In the genomic region with DNA sequence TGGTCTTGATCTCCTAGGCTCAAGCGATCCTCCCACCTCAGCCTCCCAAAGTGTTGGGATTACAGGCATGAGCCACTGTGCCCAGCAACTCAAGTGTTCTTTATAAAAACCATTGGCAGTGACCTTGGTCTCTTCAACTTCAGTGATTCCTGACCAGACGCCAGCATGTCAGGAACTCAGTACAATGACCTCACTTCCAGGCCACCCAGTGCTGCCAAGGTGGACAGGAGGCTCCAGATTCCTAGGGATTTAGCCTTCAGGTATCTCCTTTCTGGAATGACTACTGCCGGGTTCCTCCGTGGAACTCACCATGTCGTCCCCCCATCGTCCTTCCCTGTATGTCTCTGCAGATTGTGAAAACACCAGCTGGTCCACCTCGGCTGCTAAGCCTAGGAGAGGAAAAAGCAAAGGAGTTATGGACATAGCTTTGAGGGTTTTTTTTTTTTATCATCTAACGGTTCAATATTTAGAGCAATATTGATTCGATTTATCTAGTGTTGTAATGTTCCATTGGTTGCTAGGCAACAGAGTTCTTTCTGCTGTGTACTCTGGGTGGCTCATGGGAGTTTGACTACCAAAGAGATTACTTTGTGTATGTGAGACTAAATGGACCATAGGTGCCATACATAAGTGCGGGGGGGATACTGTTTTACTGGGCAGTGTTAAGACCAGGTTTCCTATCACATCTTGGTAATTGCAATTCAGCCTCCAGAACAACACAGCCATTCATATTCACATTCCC, we compare ENCODE assay signal across 28 cellular contexts.
"Had no signal": no experiment of that assay in that cellular context is flagged by ENCODE, and none has a peak within 500 bp of the region (broad histone marks: within the 10 kb centered on the region; RNA-seq: fewer than 3 reads in every experiment).

No MANE protein-coding gene starts in this region.

- H3K27ac Mint-ChIP-seq: activated naive CD4-positive, alpha-beta T cell treated with anti-CD3 and anti-CD28 coated beads for 36 hours; activated naive CD8-positive, alpha-beta T cell treated with anti-CD3 and anti-CD28 coated beads for 36 hours; effector memory CD8-positive, alpha-beta T cell; natural killer cell treated with Interleukin-12 subunit alpha and Interleukin-12 subunit beta and Interleukin-15 and Interleukin-18, amount 100 ng/mL, for 72 hours; stimulated activated memory B cell treated with anti-CD40 and anti-IgM and Interleukin-4, amounts not matched to agents 10 μg/mL and 1 μg/mL and 100 μg/mL, for 72 hours; stimulated activated naive CD8-positive, alpha-beta T cell treated with anti-CD3 and anti-CD28 coated beads, Interleukin-15, amount 100 ng/mL, for 72 hours had no signal

- H3K4me1 Mint-ChIP-seq: activated naive CD8-positive, alpha-beta T cell treated with anti-CD3 and anti-CD28 coated beads for 36 hours; stimulated activated memory B cell treated with anti-CD40 and anti-IgM and Interleukin-4, amounts not matched to agents 10 μg/mL and 1 μg/mL and 100 μg/mL, for 72 hours; stimulated activated naive CD8-positive, alpha-beta T cell treated with anti-CD3 and anti-CD28 coated beads, Interleukin-15, amount 100 ng/mL, for 72 hours had no signal

- ATAC-seq: body of pancreas; effector memory CD8-positive, alpha-beta T cell; gastrocnemius medialis; mucosa of descending colon; natural killer cell treated with Interleukin-12 subunit alpha and Interleukin-12 subunit beta and Interleukin-15 and Interleukin-18, amount 100 ng/mL, for 72 hours; stimulated activated memory B cell treated with anti-CD40 and anti-IgM and Interleukin-4, amounts not matched to agents 10 μg/mL and 1 μg/mL and 100 μg/mL, for 72 hours; stimulated activated naive CD8-positive, alpha-beta T cell treated with anti-CD3 and anti-CD28 coated beads, Interleukin-15, amount 100 ng/mL, for 72 hours; upper lobe of right lung had no signal

- H3K9me3 Mint-ChIP-seq: activated naive CD4-positive, alpha-beta T cell treated with anti-CD3 and anti-CD28 coated beads for 36 hours; activated naive CD8-positive, alpha-beta T cell treated with anti-CD3 and anti-CD28 coated beads for 36 hours; effector memory CD8-positive, alpha-beta T cell; natural killer cell treated with Interleukin-12 subunit alpha and Interleukin-12 subunit beta and Interleukin-15 and Interleukin-18, amount 100 ng/mL, for 72 hours; stimulated activated memory B cell treated with anti-CD40 and anti-IgM and Interleukin-4, amounts not matched to agents 10 μg/mL and 1 μg/mL and 100 μg/mL, for 72 hours had no signal

- H3K27me3 ChIP-seq: adrenal gland, body of pancreas, gastrocnemius medialis, upper lobe of right lung had no signal

- H3K4me2 ChIP-seq: smooth muscle cell had no signal

- DNase-seq: activated CD4-positive, alpha-beta T cell treated with anti-CD3 and anti-CD28 coated beads for 4 hours; activated CD4-positive, alpha-beta T cell treated with anti-CD3 and anti-CD28 coated beads, Interleukin-2, amount 50 U/mL, for 4 hours; activated CD8-positive, alpha-beta memory T cell treated with anti-CD3 and anti-CD28 coated beads for 24 hours; activated effector memory CD4-positive, alpha-beta T cell treated with Interleukin-2 at 50 U/mL for 16 hours; activated naive CD4-positive, alpha-beta T cell treated with anti-CD3 and anti-CD28 coated beads for 36 hours; activated naive CD8-positive, alpha-beta T cell treated with anti-CD3 and anti-CD28 coated beads for 36 hours; adrenal gland; aorta; body of pancreas; cortex of kidney; effector memory CD8-positive, alpha-beta T cell; erythroblast; gastrocnemius medialis; glutamatergic neuron; left ventricle myocardium inferior; mesendoderm; mucosa of descending colon; stimulated activated CD4-positive, alpha-beta T cell treated with anti-CD3 and anti-CD28 coated beads, Interleukin-1b, Interleukin-23, amount 100 ng/mL, for 48 hours; stimulated activated CD4-positive, alpha-beta T cell treated with anti-CD3 and anti-CD28 coated beads, Interleukin-4, amount 100 ng/mL, for 4 hours; stimulated activated CD8-positive, alpha-beta memory T cell treated with anti-CD3 and anti-CD28 coated beads, Interleukin-4, amount 100 ng/mL, for 48 hours; stimulated activated naive CD8-positive, alpha-beta T cell treated with anti-CD3 and anti-CD28 coated beads, Interleukin-15, amount 100 ng/mL, for 72 hours; T-helper 9 cell; upper lobe of right lung had no signal

- H3K27ac ChIP-seq: adrenal gland, body of pancreas, gastrocnemius medialis, left ventricle myocardium inferior, upper lobe of right lung, VCaP had no signal

- H3K27me3 Mint-ChIP-seq: activated naive CD8-positive, alpha-beta T cell treated with anti-CD3 and anti-CD28 coated beads for 36 hours; natural killer cell treated with Interleukin-12 subunit alpha and Interleukin-12 subunit beta and Interleukin-15 and Interleukin-18, amount 100 ng/mL, for 72 hours; stimulated activated memory B cell treated with anti-CD40 and anti-IgM and Interleukin-4, amounts not matched to agents 10 μg/mL and 1 μg/mL and 100 μg/mL, for 72 hours; stimulated activated naive CD8-positive, alpha-beta T cell treated with anti-CD3 and anti-CD28 coated beads, Interleukin-15, amount 100 ng/mL, for 72 hours had no signal

- H3K9me3 ChIP-seq: adrenal gland, body of pancreas, gastrocnemius medialis, left ventricle myocardium inferior, upper lobe of right lung had no signal

- H3K4me1 ChIP-seq: adrenal gland, body of pancreas, gastrocnemius medialis, upper lobe of right lung had no signal

- H3K36me3 Mint-ChIP-seq: activated naive CD8-positive, alpha-beta T cell treated with anti-CD3 and anti-CD28 coated beads for 36 hours; natural killer cell treated with Interleukin-12 subunit alpha and Interleukin-12 subunit beta and Interleukin-15 and Interleukin-18, amount 100 ng/mL, for 72 hours; stimulated activated memory B cell treated with anti-CD40 and anti-IgM and Interleukin-4, amounts not matched to agents 10 μg/mL and 1 μg/mL and 100 μg/mL, for 72 hours had no signal

- H3K4me3 Mint-ChIP-seq: activated naive CD4-positive, alpha-beta T cell treated with anti-CD3 and anti-CD28 coated beads for 36 hours; activated naive CD8-positive, alpha-beta T cell treated with anti-CD3 and anti-CD28 coated beads for 36 hours; effector memory CD8-positive, alpha-beta T cell; natural killer cell treated with Interleukin-12 subunit alpha and Interleukin-12 subunit beta and Interleukin-15 and Interleukin-18, amount 100 ng/mL, for 72 hours; stimulated activated memory B cell treated with anti-CD40 and anti-IgM and Interleukin-4, amounts not matched to agents 10 μg/mL and 1 μg/mL and 100 μg/mL, for 72 hours; stimulated activated naive CD8-positive, alpha-beta T cell treated with anti-CD3 and anti-CD28 coated beads, Interleukin-15, amount 100 ng/mL, for 72 hours had no signal

- H3K4me3 ChIP-seq: adrenal gland, body of pancreas, gastrocnemius medialis, left ventricle myocardium inferior, lung, mucosa of descending colon, smooth muscle cell, upper lobe of right lung had no signal

- H3K36me3 ChIP-seq: adrenal gland, gastrocnemius medialis, left ventricle myocardium inferior, upper lobe of right lung had no signal
